22 cellular contexts compared by ENCODE assay signal in genomic region chr6:95768539-95768938, GRCh38.
DNase-seq lines count a peak whose midpoint lies in the region; ATAC-seq, FAIRE-seq and TF ChIP-seq lines count a peak whose summit lies in the region.
"Had no signal": no experiment of that assay in that cellular context is flagged by ENCODE, and none has a peak within 500 bp of the region (broad histone marks: within the 10 kb centered on the region; RNA-seq: fewer than 3 reads in every experiment).

No MANE protein-coding gene starts in this region.

- H4K8ac ChIP-seq in H1 (ENCODE audit: extremely low read depth, insufficient read depth, low read length): no peak overlapping the region

- TF ChIP-seq POLR2A in H1 (IDR thresholded peaks at IDR 0.05; ENCODE audit: control extremely low read depth in 1 of 2, low read depth in 2 of 2, low read length in 2 of 2): no peak

- no peaks in the 10 kb centered on the region for H3K23me2 ChIP-seq in H1 (ENCODE audit: low read depth, low read length)

- no peaks in the 10 kb centered on the region for H3K79me2 ChIP-seq in H1 (ENCODE audit: control insufficient read depth in 1 of 2, insufficient read depth in 2 of 2, low read length in 2 of 2)

- H2AFZ ChIP-seq in H1 (ENCODE audit: low read length): no peak overlapping the region
- H2AFZ ChIP-seq: GM23248 had no signal

- H3K4me3 ChIP-seq in GM06990 (replicated peaks; ENCODE audit: low read depth, low read length) (no peak overlapping the region), H1 (ENCODE audit: extremely low read depth in 1 of 4, insufficient read depth in 2 of 4, low read depth in 3 of 4, low read length in 4 of 4) (no peak overlapping the region), upper lobe of right lung (no peak overlapping the region)
- H3K4me3 ChIP-seq: GM23248, left ventricle myocardium inferior, MG63 had no signal

- no peak overlapping the region for H3K14ac ChIP-seq in H1 (ENCODE audit: insufficient read length)

- H3K4me1 ChIP-seq in H1 (replicated peaks in 1 of 4; ENCODE audit: control insufficient read depth in 3 of 4, insufficient read depth in 4 of 4, low read length in 3 of 4): no peaks in the 10 kb centered on the region
- H3K4me1 ChIP-seq in upper lobe of right lung: no peaks in the 10 kb centered on the region
- H3K4me1 ChIP-seq: left ventricle myocardium inferior had no signal

- H2AK5ac ChIP-seq in H1 (ENCODE audit: low read depth, low read length): no peak overlapping the region

- H3K36me3 ChIP-seq in GM06990 (ENCODE audit: control insufficient read depth, insufficient read depth, low read length) (no peaks in the 10 kb centered on the region), H1 (ENCODE audit: control insufficient read depth in 2 of 4, insufficient read depth in 4 of 4, low read length in 3 of 4) (no peaks in the 10 kb centered on the region), upper lobe of right lung (no peaks in the 10 kb centered on the region)
- H3K36me3 ChIP-seq: left ventricle myocardium inferior, MG63 had no signal

- H2BK15ac ChIP-seq in H1 (ENCODE audit: low read length): no peak overlapping the region

- no peak overlapping the region for H3K4me2 ChIP-seq in H1 (ENCODE audit: insufficient read depth in 1 of 2, low read depth in 2 of 2, low read length in 2 of 2)

- no peaks in the 10 kb centered on the region for H4K20me1 ChIP-seq in H1 (replicated peaks in 1 of 2; ENCODE audit: control insufficient read depth in 1 of 2, insufficient read depth in 2 of 2, low read length in 2 of 2)

- H3K9me3 ChIP-seq in H1 (ENCODE audit: insufficient read depth in 2 of 2, low read depth in 1 of 2, low read length in 1 of 2) (no peaks in the 10 kb centered on the region), upper lobe of right lung (no peaks in the 10 kb centered on the region)
- H3K9me3 ChIP-seq: MG63 had no signal

- no peak overlapping the region for H3K4me3 Mint-ChIP-seq in naive thymus-derived CD8-positive, alpha-beta T cell
- H3K4me3 Mint-ChIP-seq: activated CD4-positive, alpha-beta T cell treated with anti-CD3 and anti-CD28 coated beads, Interleukin-2, amount 10 ng/mL, durations not matched to agents 7 days and 5 days had no signal

- H3K9ac ChIP-seq in H1 (replicated peaks in 1 of 4; ENCODE audit: extremely low read depth in 1 of 4, low read depth in 3 of 4, low read length in 3 of 4): no peak overlapping the region
- H3K9ac ChIP-seq: GM23248 had no signal

- H3K27me3 ChIP-seq in GM06990 (replicated peaks; ENCODE audit: control insufficient read depth, insufficient read depth, low read length) (no peaks in the 10 kb centered on the region), H1 (replicated peaks in 1 of 4; ENCODE audit: control insufficient read depth in 3 of 4, extremely low read depth in 1 of 4, insufficient read depth in 3 of 4, low read length in 3 of 4) (no peaks in the 10 kb centered on the region), upper lobe of right lung (no peaks in the 10 kb centered on the region)
- H3K27me3 ChIP-seq: MG63 had no signal

- no peak overlapping the region for H4K5ac ChIP-seq in H1 (ENCODE audit: insufficient read length, low read depth, low read length)

- H2BK12ac ChIP-seq in H1 (ENCODE audit: low read depth, low read length): no peak overlapping the region

- intact Hi-C loops in upper lobe of right lung (cut with DNase I): no loop called here

- WGBS in H1 (ENCODE audit: extremely low coverage in 1 of 2, insufficient coverage in 1 of 2, insufficient read length in 1 of 2, insufficient replicate concordance in 2 of 2, low coverage in 1 of 2, low lambda C conversion rate in 2 of 2, missing lambda C conversion rate in 1 of 2), 2 experiments: 46% methylated on average over 3 of the region's 3 CpGs; no CpG with 5 or more reads in 1 of the 2 experiments

- TF ChIP-seq CTCF in GM06990 (IDR thresholded peaks at IDR 0.05; ENCODE audit: insufficient read depth, low read length, poor library complexity, severe bottlenecking) (peak; percentile 8), H1 (IDR thresholded peaks at IDR 0.05; ENCODE audit: control extremely low read depth in 1 of 3, insufficient read depth in 1 of 3, low read depth in 1 of 3, low read length in 3 of 3) (peak; percentile 39 to 58 (median 49)), upper lobe of right lung (IDR thresholded peaks at IDR 0.05) (no peak)

- no peak overlapping the region for H2BK20ac ChIP-seq in H1 (ENCODE audit: low read length)

- H3K56ac ChIP-seq in H1 (replicated peaks; ENCODE audit: insufficient read length, low read depth, low read length): no peak overlapping the region

- DNase-seq in GM06990 (ENCODE audit: extremely low read depth, insufficient read length): no peak
- peak; percentile 15 to 52 for DNase-seq in H1 (ENCODE audit: low read depth in 1 of 2, low spot score in 2 of 2)
- peak; percentile 13 for DNase-seq in mucosa of gallbladder (ENCODE audit: low spot score)
- DNase-seq in NCI-H526 (lab: John Stamatoyannopoulos, UW): no peak
- no peak for DNase-seq in naive thymus-derived CD8-positive, alpha-beta T cell
- no peak for DNase-seq in frontal cortex (ENCODE audit: low spot score in 2 of 2)
- no peak for DNase-seq in upper lobe of right lung
- DNase-seq: activated CD4-positive, alpha-beta T cell treated with anti-CD3 and anti-CD28 coated beads, Interleukin-2, amount 10 ng/mL, durations not matched to agents 7 days and 5 days; activated CD8-positive, alpha-beta memory T cell treated with anti-CD3 and anti-CD28 coated beads, Interleukin-2, amount 50 U/mL, for 48 hours; amniotic stem cell; dermis blood vessel endothelial cell; DMS79; foreskin fibroblast; GM23248; left ventricle myocardium inferior; MG63; NCI-H1694; NCI-H510A treated with DMSO at 0.1 percent for 48 hours; Right ventricle myocardium superior had no signal

- TF ChIP-seq EP300 in H1 (IDR thresholded peaks at IDR 0.05; ENCODE audit: borderline replicate concordance in 1 of 2, low read depth in 2 of 2, low read length in 2 of 2): no peak

- H3K4me1 Mint-ChIP-seq in naive thymus-derived CD8-positive, alpha-beta T cell: no peaks in the 10 kb centered on the region
- H3K4me1 Mint-ChIP-seq: activated CD4-positive, alpha-beta T cell treated with anti-CD3 and anti-CD28 coated beads, Interleukin-2, amount 10 ng/mL, durations not matched to agents 7 days and 5 days had no signal

- no peaks in the 10 kb centered on the region for H3K36me3 Mint-ChIP-seq in naive thymus-derived CD8-positive, alpha-beta T cell

- peak; percentile 82 to 85 for TF ChIP-seq RAD21 in H1 (IDR thresholded peaks at IDR 0.05 in 1 of 2, conservative IDR thresholded peaks at IDR 0.05 in 1 of 2; ENCODE audit: low read depth in 2 of 2, low read length in 2 of 2)

- CTCF ChIA-PET in H1 (lab: Charles Lee; ENCODE audit: partially characterized antibody): interaction anchor here (0.6 to 1.2 kb wide), 4 partner anchors 34 to 98 kb away, joined by 3 read pairs; no protein-coding TSS in a partner anchor

- H4K91ac ChIP-seq in H1 (replicated peaks; ENCODE audit: insufficient read length, low read length): no peak overlapping the region

- H3K27me3 Mint-ChIP-seq in naive thymus-derived CD8-positive, alpha-beta T cell: no peaks in the 10 kb centered on the region
- H3K27me3 Mint-ChIP-seq: activated CD4-positive, alpha-beta T cell treated with anti-CD3 and anti-CD28 coated beads, Interleukin-2, amount 10 ng/mL, durations not matched to agents 7 days and 5 days had no signal

- FAIRE-seq in H1 (lab: Jason Lieb, UNC): peak; percentile 70
- no peak for FAIRE-seq in frontal cortex (lab: Jason Lieb, UNC)
- FAIRE-seq: GM18507, TTC549 had no signal

- H3K23ac ChIP-seq in H1 (ENCODE audit: insufficient read length): no peak overlapping the region

- no peak overlapping the region for H3K27ac Mint-ChIP-seq in naive thymus-derived CD8-positive, alpha-beta T cell
- H3K27ac Mint-ChIP-seq: activated CD4-positive, alpha-beta T cell treated with anti-CD3 and anti-CD28 coated beads, Interleukin-2, amount 10 ng/mL, durations not matched to agents 7 days and 5 days had no signal

- no peak overlapping the region for H3K27ac ChIP-seq in H1 (ENCODE audit: low read depth, low read length)
- no peak overlapping the region for H3K27ac ChIP-seq in upper lobe of right lung
- H3K27ac ChIP-seq: GM23248, left ventricle myocardium inferior had no signal

- H3K79me1 ChIP-seq in H1 (ENCODE audit: low read depth, low read length): no peaks in the 10 kb centered on the region

- H3K18ac ChIP-seq in H1 (ENCODE audit: extremely low read depth, low read length): no peak overlapping the region

- POLR2A ChIA-PET in H1 (lab: Charles Lee; ENCODE audit: partially characterized antibody): no interaction called here
- POLR2A ChIA-PET in naive thymus-derived CD8-positive, alpha-beta T cell (lab: Charles Lee): no interaction called here

- peaks cover 0 to 4% (median 0%) of the 10 kb centered on the region in 9 donors for H3K9me3 Mint-ChIP-seq in naive thymus-derived CD8-positive, alpha-beta T cell
- H3K9me3 Mint-ChIP-seq: activated CD4-positive, alpha-beta T cell treated with anti-CD3 and anti-CD28 coated beads, Interleukin-2, amount 10 ng/mL, durations not matched to agents 7 days and 5 days had no signal

- ATAC-seq in HG03025 (IDR thresholded peaks at IDR 0.05; ENCODE audit: low FRiP score, unreplicated experiment) (peak; percentile 61), upper lobe of right lung (no peak)
- no peak for ATAC-seq in naive thymus-derived CD8-positive, alpha-beta T cell

- H2BK5ac ChIP-seq in H1 (ENCODE audit: low read depth, low read length): no peak overlapping the region

- H3K4ac ChIP-seq in H1 (replicated peaks; ENCODE audit: insufficient read length, low read depth, low read length): no peak overlapping the region

- H2BK120ac ChIP-seq in H1 (replicated peaks; ENCODE audit: low read depth, low read length): no peak overlapping the region

TF ChIP-seq in H1, 55 proteins besides CTCF, POLR2A, EP300 and RAD21 (continues in another document):
- TF ChIP-seq MAFK (IDR thresholded peaks at IDR 0.05; ENCODE audit: low read depth, low read length) (no peak), CHD2 (IDR thresholded peaks at IDR 0.05; ENCODE audit: low read length) (no peak), USF2 (IDR thresholded peaks at IDR 0.05; ENCODE audit: low read length) (no peak), CBX5 (IDR thresholded peaks at IDR 0.05; ENCODE audit: low read depth, low read length) (no peak), ATF3 (IDR thresholded peaks at IDR 0.05; ENCODE audit: insufficient read depth, low read depth, low read length) (no peak), TAF7 (optimal IDR thresholded peaks at IDR 0.05; ENCODE audit: borderline replicate concordance, low read depth, low read length) (no peak), SIRT6 (IDR thresholded peaks at IDR 0.05; ENCODE audit: low read length) (no peak)

Comparison
In these comparisons a context has a peak if more than half of its experiments do, and no peak if none do; other contexts are left out.
1. DNase-seq: peak in H1 (2 of 2) and mucosa of gallbladder (single experiment); none in GM06990 (single experiment), NCI-H526 (0 of 2), naive thymus-derived CD8-positive, alpha-beta T cell (0 of 10), frontal cortex (0 of 2) and upper lobe of right lung (single experiment).